Comparison of ENCODE assay signal across 22 cellular contexts in genomic region chr11:128392259-128392658, GRCh38.
A peak's percentile ranks its signal among the peaks of the same experiment; 100 is the strongest.
DNase-seq lines count a peak whose midpoint lies in the region; ATAC-seq and TF ChIP-seq lines count a peak whose summit lies in the region.
"Had no signal": no experiment of that assay in that cellular context is flagged by ENCODE, and none has a peak within 500 bp of the region (broad histone marks: within the 10 kb centered on the region; RNA-seq: fewer than 3 reads in every experiment).

No MANE protein-coding gene starts in this region.

- TF ChIP-seq POLR2A in right lobe of liver (IDR thresholded peaks at IDR 0.05) (no peak), thyroid gland (IDR thresholded peaks at IDR 0.05) (no peak)

- H2AFZ ChIP-seq in mesenchymal stem cell (ENCODE audit: low read depth, low read length), result no peak overlapping the region

- WGBS in liver, result 88% methylated on average over 2 of the region's 2 CpGs
- WGBS in right lobe of liver (ENCODE audit: insufficient coverage, low coverage, low lambda C conversion rate, missing lambda C conversion rate), result 79% methylated on average over 2 of the region's 2 CpGs
- 100% methylated on average over 2 of the region's 2 CpGs for WGBS in mesenchymal stem cell
- WGBS in thyroid gland, 2 donors, result 82 to 90% methylated on average over 2 of the region's 2 CpGs

- ATAC-seq in right lobe of liver (no peak), WTC11 (peak; percentile 58; the same call in 1 of the 2 replicates)
- no peak for ATAC-seq in activated T-cell treated with anti-CD3 and anti-CD28 coated beads, Interleukin-2, amount 50 U/mL, for 72 hours (replicated peaks in 1 of 2)
- ATAC-seq: CD8-positive, alpha-beta T cell; GM12878; HCT116; HepG2 had no signal

- no peak overlapping the region for H4K8ac ChIP-seq in mesenchymal stem cell (ENCODE audit: low read length)

- no peaks in the 10 kb centered on the region for H3K79me1 ChIP-seq in mesenchymal stem cell (replicated peaks; ENCODE audit: low read length, poor library complexity, severe bottlenecking)

- H3K27me3 ChIP-seq in liver (ENCODE audit: control insufficient read depth in 4 of 4, insufficient read depth in 4 of 4, low read length in 3 of 4) (peaks cover 0 to 2% (median 0%) of the 10 kb centered on the region in 4 donors), right lobe of liver (no peaks in the 10 kb centered on the region), mesenchymal stem cell (ENCODE audit: control insufficient read depth in 1 of 2, insufficient read depth in 1 of 2, low read length in 2 of 2) (peaks cover 0 to 4% of the 10 kb centered on the region in 2 experiments), thyroid gland (no peaks in the 10 kb centered on the region)
- H3K27me3 ChIP-seq: BLaER1 treated with 17β-estradiol and CSF1 and Interleukin-3, amounts not matched to agents 10 nM and 100 nM had no signal

- no peak overlapping the region for H3K4ac ChIP-seq in mesenchymal stem cell (ENCODE audit: low read depth in 1 of 2, low read length in 2 of 2)

- no peaks in the 10 kb centered on the region for H3K27me3 Mint-ChIP-seq in WTC11 (ENCODE audit: low read depth)
- no peaks in the 10 kb centered on the region for H3K27me3 Mint-ChIP-seq in activated T-cell treated with anti-CD3 and anti-CD28 coated beads, Interleukin-2, amount 50 U/mL, for 72 hours (ENCODE audit: low read depth)
- H3K27me3 Mint-ChIP-seq: B cell, IgD-negative memory B cell had no signal

- no peak overlapping the region for H3K4me2 ChIP-seq in mesenchymal stem cell (ENCODE audit: low read length, poor library complexity, severe bottlenecking)
- H3K4me2 ChIP-seq: BLaER1 treated with 17β-estradiol and CSF1 and Interleukin-3, amounts not matched to agents 10 nM and 100 nM had no signal

- H2BK5ac ChIP-seq in mesenchymal stem cell (ENCODE audit: low read depth, low read length, poor library complexity, severe bottlenecking), result no peak overlapping the region

- no peaks in the 10 kb centered on the region for H3K36me3 ChIP-seq in liver (ENCODE audit: control insufficient read depth in 4 of 4, insufficient read depth in 3 of 4, low read depth in 1 of 4, low read length in 3 of 4)
- no peaks in the 10 kb centered on the region for H3K36me3 ChIP-seq in right lobe of liver
- H3K36me3 ChIP-seq in mesenchymal stem cell (ENCODE audit: control insufficient read depth in 1 of 2, insufficient read depth in 2 of 2, low read depth in 1 of 2, low read length in 2 of 2), result no peaks in the 10 kb centered on the region
- no peaks in the 10 kb centered on the region for H3K36me3 ChIP-seq in thyroid gland
- H3K36me3 ChIP-seq: BLaER1 treated with 17β-estradiol and CSF1 and Interleukin-3, amounts not matched to agents 10 nM and 100 nM had no signal

- no peak overlapping the region for H3K14ac ChIP-seq in mesenchymal stem cell (ENCODE audit: low read length in 2 of 2)

- intact Hi-C loops in right lobe of liver (cut with DNase I) (no loop called here), thyroid gland (cut with DNase I) (no loop called here)

- H3K4me1 Mint-ChIP-seq in WTC11, result no peaks in the 10 kb centered on the region
- H3K4me1 Mint-ChIP-seq in activated T-cell treated with anti-CD3 and anti-CD28 coated beads, Interleukin-2, amount 50 U/mL, for 72 hours (ENCODE audit: low read depth), result peaks cover 30% of the 10 kb centered on the region

- H3K23ac ChIP-seq in mesenchymal stem cell (ENCODE audit: low read length in 2 of 2), result no peak overlapping the region

- no peak overlapping the region for H3K18ac ChIP-seq in mesenchymal stem cell (ENCODE audit: low read depth in 1 of 2, low read length in 2 of 2)

- no peak overlapping the region for H2BK120ac ChIP-seq in mesenchymal stem cell (ENCODE audit: low read depth, low read length)

- no peak for DNase-seq in right lobe of liver
- DNase-seq in WTC11 (ENCODE audit: low spot score), result no peak
- no peak for DNase-seq in mesenchymal stem cell
- no peak for DNase-seq in thyroid gland
- DNase-seq in activated T-cell treated with anti-CD3 and anti-CD28 coated beads, Interleukin-2, amount 50 U/mL, for 72 hours, result no peak
- no peak for DNase-seq in stimulated activated CD4-positive, alpha-beta T cell treated with anti-CD3 and anti-CD28 coated beads, Interleukin-4, amount 100 ng/mL, for 1 hour
- no peak for DNase-seq in hippocampal formation (lab: John Stamatoyannopoulos, UW)
- DNase-seq: CD8-positive, alpha-beta T cell; DMS 273 treated with DMSO at 0.1 percent for 48 hours; DMS53; DND-41; EL; GOT3; H7; HFFc6 had no signal

- H3K4me1 ChIP-seq in liver (ENCODE audit: control insufficient read depth in 4 of 4, insufficient read depth in 4 of 4, low read length in 3 of 4) (peaks cover 0 to 3% (median 0%) of the 10 kb centered on the region in 4 donors), right lobe of liver (no peaks in the 10 kb centered on the region), mesenchymal stem cell (ENCODE audit: control insufficient read depth, insufficient read depth, low read depth, low read length) (peaks cover 5% of the 10 kb centered on the region), thyroid gland (peaks cover 15 to 26% of the 10 kb centered on the region in 2 donors)
- H3K4me1 ChIP-seq: BLaER1 treated with 17β-estradiol and CSF1 and Interleukin-3, amounts not matched to agents 10 nM and 100 nM had no signal

- TF ChIP-seq CTCF in liver (IDR thresholded peaks at IDR 0.05; ENCODE audit: low read depth, low read length, missing input control), result no peak
- TF ChIP-seq CTCF in right lobe of liver (IDR thresholded peaks at IDR 0.05), result no peak
- TF ChIP-seq CTCF in WTC11 (IDR thresholded peaks at IDR 0.05), result no peak
- TF ChIP-seq CTCF in thyroid gland (IDR thresholded peaks at IDR 0.05), result no peak

- H3K4me3 ChIP-seq in liver (ENCODE audit: low read depth in 1 of 3, low read length in 3 of 3) (no peak overlapping the region), right lobe of liver (no peak overlapping the region), mesenchymal stem cell (ENCODE audit: insufficient read depth in 1 of 2, low read depth in 1 of 2, low read length in 2 of 2) (no peak overlapping the region), thyroid gland (replicated peaks in 1 of 3) (no peak overlapping the region)
- H3K4me3 ChIP-seq: BLaER1 treated with 17β-estradiol and CSF1 and Interleukin-3, amounts not matched to agents 10 nM and 100 nM; GM12878 had no signal

- no peaks in the 10 kb centered on the region for H3K9me3 ChIP-seq in liver (ENCODE audit: control insufficient read depth in 4 of 4, low read length in 3 of 4)
- no peaks in the 10 kb centered on the region for H3K9me3 ChIP-seq in right lobe of liver
- H3K9me3 ChIP-seq in mesenchymal stem cell (ENCODE audit: control insufficient read depth, low read length), result no peaks in the 10 kb centered on the region
- no peaks in the 10 kb centered on the region for H3K9me3 ChIP-seq in thyroid gland
- H3K9me3 ChIP-seq: BLaER1 treated with 17β-estradiol and CSF1 and Interleukin-3, amounts not matched to agents 10 nM and 100 nM had no signal

- no peak overlapping the region for H3K9ac ChIP-seq in liver (ENCODE audit: low read depth in 1 of 2, low read length in 2 of 2)
- no peak overlapping the region for H3K9ac ChIP-seq in mesenchymal stem cell (ENCODE audit: low read length)
- H3K9ac ChIP-seq: BLaER1 treated with 17β-estradiol and CSF1 and Interleukin-3, amounts not matched to agents 10 nM and 100 nM had no signal

- no peaks in the 10 kb centered on the region for H3K36me3 Mint-ChIP-seq in WTC11
- H3K36me3 Mint-ChIP-seq in activated T-cell treated with anti-CD3 and anti-CD28 coated beads, Interleukin-2, amount 50 U/mL, for 72 hours (ENCODE audit: insufficient read depth in 2 of 2), result peaks cover 0 to 2% of the 10 kb centered on the region in 2 donors
- H3K36me3 Mint-ChIP-seq: CD8-positive, alpha-beta T cell; IgD-negative memory B cell had no signal

- H3K9me3 Mint-ChIP-seq in WTC11, result no peaks in the 10 kb centered on the region
- H3K9me3 Mint-ChIP-seq in activated T-cell treated with anti-CD3 and anti-CD28 coated beads, Interleukin-2, amount 50 U/mL, for 72 hours, result peaks cover 0 to under 1% of the 10 kb centered on the region in 2 donors
- H3K9me3 Mint-ChIP-seq: CD8-positive, alpha-beta T cell; HFFc6; IgD-negative memory B cell had no signal

- H3K4me3 Mint-ChIP-seq in WTC11, result no peak overlapping the region
- H3K4me3 Mint-ChIP-seq in activated T-cell treated with anti-CD3 and anti-CD28 coated beads, Interleukin-2, amount 50 U/mL, for 72 hours, result no peak overlapping the region
- H3K4me3 Mint-ChIP-seq: B cell; CD8-positive, alpha-beta T cell; HFFc6; IgD-negative memory B cell had no signal

- H2AK5ac ChIP-seq in mesenchymal stem cell (ENCODE audit: low read length, severe bottlenecking), result no peak overlapping the region

- H2BK12ac ChIP-seq in mesenchymal stem cell (ENCODE audit: low read length in 2 of 2), result peak overlapping the region in 1 of 2 experiments; percentile 79

- H2BK15ac ChIP-seq in mesenchymal stem cell (ENCODE audit: low read depth, poor library complexity, severe bottlenecking), result peak overlapping the region; percentile 60

- CTCF ChIA-PET in WTC11 (lab: Charles Lee), result interaction anchor here (0.9 kb wide), 1 partner anchor 235 kb away, joined by 3 read pairs; no protein-coding TSS in a partner anchor

- POLR2A ChIA-PET in WTC11 (lab: Charles Lee), result interaction anchor here (0.5 kb wide), 1 partner anchor 1897 kb away, joined by 3 read pairs; no protein-coding TSS in a partner anchor

- peak overlapping the region in 1 of 2 donors; percentile 5 for H3K27ac ChIP-seq in liver (ENCODE audit: low read depth in 1 of 2, low read length in 2 of 2)
- no peak overlapping the region for H3K27ac ChIP-seq in right lobe of liver
- no peak overlapping the region for H3K27ac ChIP-seq in mesenchymal stem cell (ENCODE audit: low read length, poor library complexity, severe bottlenecking)
- H3K27ac ChIP-seq in thyroid gland, result peak overlapping the region; percentile 7 to 53 (median 43)
- H3K27ac ChIP-seq: BLaER1 treated with 17β-estradiol and CSF1 and Interleukin-3, amounts not matched to agents 10 nM and 100 nM had no signal

- TF ChIP-seq RAD21 in liver (IDR thresholded peaks at IDR 0.05), result no peak

- no peak overlapping the region for H3K27ac Mint-ChIP-seq in WTC11
- H3K27ac Mint-ChIP-seq in activated T-cell treated with anti-CD3 and anti-CD28 coated beads, Interleukin-2, amount 50 U/mL, for 72 hours, result no peak overlapping the region
- H3K27ac Mint-ChIP-seq: B cell; CD8-positive, alpha-beta T cell; HFFc6; IgD-negative memory B cell had no signal

- no peak overlapping the region for H4K91ac ChIP-seq in mesenchymal stem cell (ENCODE audit: low read length)

TF ChIP-seq in WTC11, 78 proteins besides CTCF, POLR2A, EP300 and RAD21 (continues in another document):
- TF ChIP-seq ZNF671 (CRISPR knock-in tag; IDR thresholded peaks at IDR 0.05) (no peak), E2F5 (CRISPR knock-in tag; IDR thresholded peaks at IDR 0.05) (no peak), NR1H2 (CRISPR knock-in tag; IDR thresholded peaks at IDR 0.05) (no peak), ZNF138 (CRISPR knock-in tag; conservative IDR thresholded peaks at IDR 0.05) (no peak)

Comparison
In these comparisons a context has a peak if more than half of its experiments do, and no peak if none do; other contexts are left out.
1. H3K27ac ChIP-seq: peak in thyroid gland (3 of 3); none in right lobe of liver (0 of 3) and mesenchymal stem cell (single experiment).